8 cellular contexts compared by ENCODE assay signal in genomic region chr5:172179032-172179989, GRCh38. TPM values are rescaled to one million over a fixed set of nuclear protein-coding genes. Genes with fewer than 3 reads are reported as not detected.
DNase-seq lines count a peak whose midpoint lies in the region; ATAC-seq and TF ChIP-seq lines count a peak whose summit lies in the region.

No MANE protein-coding gene starts in this region.

- H3K27ac Mint-ChIP-seq in activated naive CD8-positive, alpha-beta T cell treated with anti-CD3 and anti-CD28 coated beads, Interleukin-2, amount 50 U/mL, for 24 hours = peak overlapping the region; percentile 95

- H3K4me3 ChIP-seq in GM06990 (replicated peaks; ENCODE audit: low read depth, low read length) (peak overlapping the region; percentile 48), Panc1 (ENCODE audit: low read depth in 2 of 2, low read length in 2 of 2) (peak overlapping the region in 1 of 2 experiments; percentile 1; a peak in 1 of 4 replicates), aorta (ENCODE audit: low read length in 2 of 2) (no peak overlapping the region)

- CTCF ChIA-PET in Panc1 (lab: Charles Lee) = no interaction called here

- H3K36me3 ChIP-seq in GM06990 (ENCODE audit: control insufficient read depth, insufficient read depth, low read length) (peaks cover 5% of the 10 kb centered on the region), Panc1 (ENCODE audit: control insufficient read depth, insufficient read depth, low read length) (no peaks in the 10 kb centered on the region), aorta (ENCODE audit: control insufficient read depth in 1 of 2, insufficient read depth in 2 of 2, low read length in 1 of 2) (no peaks in the 10 kb centered on the region)

- DNase-seq in GM06990 (ENCODE audit: extremely low read depth, insufficient read length) (peak; percentile 76), Panc1 (ENCODE audit: low read depth, low spot score) (no peak), iris pigment epithelial cell (ENCODE audit: low read depth) (peak; percentile 69), DMS53 treated with DMSO at 0.1 percent for 48 hours (lab: John Stamatoyannopoulos, UW; ENCODE audit: unreplicated experiment) (no peak), aorta (no peak)
- peak; percentile 64 for DNase-seq in activated naive CD8-positive, alpha-beta T cell treated with anti-CD3 and anti-CD28 coated beads, Interleukin-2, amount 50 U/mL, for 24 hours
- DNase-seq in stimulated activated naive CD8-positive, alpha-beta T cell treated with anti-CD3 and anti-CD28 coated beads, Interleukin-15, Interleukin-2, amounts not matched to agents 100 U/mL and 50 U/mL, for 24 hours = peak; percentile 71

- H3K27me3 ChIP-seq in GM06990 (replicated peaks; ENCODE audit: control insufficient read depth, insufficient read depth, low read length) (no peaks in the 10 kb centered on the region), Panc1 (ENCODE audit: control insufficient read depth, insufficient read depth, low read length) (no peaks in the 10 kb centered on the region), aorta (ENCODE audit: control insufficient read depth in 1 of 2, insufficient read depth in 2 of 2, low read length in 1 of 2) (no peaks in the 10 kb centered on the region)

- H3K27me3 Mint-ChIP-seq in activated naive CD8-positive, alpha-beta T cell treated with anti-CD3 and anti-CD28 coated beads, Interleukin-2, amount 50 U/mL, for 24 hours = no peaks in the 10 kb centered on the region

- peak; percentile 35 for ATAC-seq in HG02571 (IDR thresholded peaks at IDR 0.05; ENCODE audit: unreplicated experiment)
- 0 out of 2 replicates have a peak, but pooled peaks have one; percentile 35 for ATAC-seq in Panc1
- ATAC-seq in activated naive CD8-positive, alpha-beta T cell treated with anti-CD3 and anti-CD28 coated beads, Interleukin-2, amount 50 U/mL, for 24 hours = peak; percentile 37
- peak; percentile 44 for ATAC-seq in stimulated activated naive CD8-positive, alpha-beta T cell treated with anti-CD3 and anti-CD28 coated beads, Interleukin-15, Interleukin-2, amounts not matched to agents 100 U/mL and 50 U/mL, for 24 hours
- ATAC-seq in aorta (ENCODE audit: low FRiP score) = no peak

- peak overlapping the region; percentile 77 for H3K4me3 Mint-ChIP-seq in activated naive CD8-positive, alpha-beta T cell treated with anti-CD3 and anti-CD28 coated beads, Interleukin-2, amount 50 U/mL, for 24 hours

- no TSS peak for BruUV-seq in Panc1 (replicated peaks; lab: Mats Ljungman, UMichigan)

- POLR2A ChIA-PET in Panc1 (lab: Charles Lee) = interaction anchor here (0.6 kb wide), 1 partner anchor 115 kb away, joined by 4 read pairs; no protein-coding TSS in a partner anchor

- H3K27ac ChIP-seq in Panc1 (ENCODE audit: low read length) (peak overlapping the region; percentile 26), aorta (ENCODE audit: low read depth in 1 of 2, low read length in 2 of 2) (no peak overlapping the region)

- H3K36me3 Mint-ChIP-seq in activated naive CD8-positive, alpha-beta T cell treated with anti-CD3 and anti-CD28 coated beads, Interleukin-2, amount 50 U/mL, for 24 hours (ENCODE audit: low read depth) = peaks cover 23% of the 10 kb centered on the region

- H3K4me1 ChIP-seq in Panc1 (ENCODE audit: control insufficient read depth, insufficient read depth, low read length) = peaks cover 13% of the 10 kb centered on the region
- no peaks in the 10 kb centered on the region for H3K4me1 ChIP-seq in aorta (ENCODE audit: control insufficient read depth in 1 of 2, insufficient read depth in 2 of 2, low read length in 2 of 2)

- H3K9me3 ChIP-seq in Panc1 (ENCODE audit: control insufficient read depth, insufficient read depth, low read depth, low read length) = no peaks in the 10 kb centered on the region
- no peaks in the 10 kb centered on the region for H3K9me3 ChIP-seq in aorta (ENCODE audit: control insufficient read depth, low read length)

- WGBS in aorta, 2 donors = 61 to 70% methylated on average over 17 of the region's 17 CpGs

- no peaks in the 10 kb centered on the region for H3K9me3 Mint-ChIP-seq in activated naive CD8-positive, alpha-beta T cell treated with anti-CD3 and anti-CD28 coated beads, Interleukin-2, amount 50 U/mL, for 24 hours

- intact Hi-C loops in Panc1 (cut with micrococcal nuclease; ENCODE audit: unreplicated experiment) (no loop called here), aorta (cut with DNase I) (no loop called here)

- H3K4me1 Mint-ChIP-seq in activated naive CD8-positive, alpha-beta T cell treated with anti-CD3 and anti-CD28 coated beads, Interleukin-2, amount 50 U/mL, for 24 hours = peaks cover 98% of the 10 kb centered on the region

- TF ChIP-seq CTCF in GM06990 (IDR thresholded peaks at IDR 0.05; ENCODE audit: insufficient read depth, low read length, poor library complexity, severe bottlenecking) (no peak), Panc1 (IDR thresholded peaks at IDR 0.05) (no peak)

- in situ Hi-C loops in Panc1 (cut with HindIII; ENCODE audit: low pct_unique_long_range_greater_than_20kb, low sequenced_read_pairs) = no loop called here

RNA-seq across cellular contexts. Expression of gene STK10, which starts 8.7 kb away (rescaled TPM):
- total RNA-seq in Panc1 (2021; ENCODE audit: unreplicated experiment) (34.9 TPM), aorta (10 to 100 TPM; 32.5 to 67.7 TPM)
- 47.7 TPM for polyA plus RNA-seq in Panc1 (2012; ENCODE audit: insufficient read length)
- 1 to 10 TPM; 4.1 to 5.1 TPM for polyA plus RNA-seq in aorta

RNA-seq across cellular contexts. Expression of gene EFCAB9, which starts 14.7 kb away (rescaled TPM):
- total RNA-seq in Panc1 (2021; ENCODE audit: unreplicated experiment) (not detected), aorta (not detected)
- not detected for polyA plus RNA-seq in Panc1 (2012; ENCODE audit: insufficient read length)
- polyA plus RNA-seq in aorta = not detected

Comparison
In these comparisons a context has a peak if more than half of its experiments do, and no peak if none do; other contexts are left out.
1. DNase-seq: peak in GM06990 (single experiment), activated naive CD8-positive, alpha-beta T cell treated with anti-CD3 and anti-CD28 coated beads, Interleukin-2, amount 50 U/mL, for 24 hours (single experiment), iris pigment epithelial cell (single experiment) and stimulated activated naive CD8-positive, alpha-beta T cell treated with anti-CD3 and anti-CD28 coated beads, Interleukin-15, Interleukin-2, amounts not matched to agents 100 U/mL and 50 U/mL, for 24 hours (single experiment); none in Panc1 (single experiment), DMS53 treated with DMSO at 0.1 percent for 48 hours (single experiment) and aorta (0 of 2).